In genomic region chr10:72904806-72905205, GRCh38 we compare ENCODE assay signal across 15 cellular contexts.
DNase-seq lines count a peak whose midpoint lies in the region; ATAC-seq and TF ChIP-seq lines count a peak whose summit lies in the region.
"Had no signal": no experiment of that assay in that cellular context is flagged by ENCODE, and none has a peak within 500 bp of the region (broad histone marks: within the 10 kb centered on the region; RNA-seq: fewer than 3 reads in every experiment).

No MANE protein-coding gene starts in this region.

- no peak overlapping the region for H3K4me3 ChIP-seq in GM12865 (ENCODE audit: low read depth, low read length)
- H3K4me3 ChIP-seq: GM23338, MG63, SJSA1 had no signal

- TF ChIP-seq CTCF in GM12865 (IDR thresholded peaks at IDR 0.05; ENCODE audit: insufficient read depth, low read depth, low read length, missing control alignments), result no peak

- DNase-seq in GM12865 (ENCODE audit: low read depth), result peak; percentile 38
- DNase-seq in MV-4-11 (lab: John Stamatoyannopoulos, UW), result peak; percentile 63
- peak; percentile 70 for DNase-seq in OCI-M1 (lab: John Stamatoyannopoulos, UW)
- no peak for DNase-seq in iPS-NIHi7 (ENCODE audit: extremely low spot score)
- no peak for DNase-seq in NCI-H1436 (lab: John Stamatoyannopoulos, UW)
- DNase-seq: BE2C, DMS53, KG1, MG63, NCI-H1694, SW 1271 had no signal

- no peak for ATAC-seq in HG03432 (IDR thresholded peaks at IDR 0.05; ENCODE audit: unreplicated experiment)
- no peak for ATAC-seq in HG02970 (IDR thresholded peaks at IDR 0.05; ENCODE audit: low FRiP score, unreplicated experiment)
- ATAC-seq: GM23338 had no signal

Comparison
In these comparisons a context has a peak if more than half of its experiments do, and no peak if none do; other contexts are left out.
1. DNase-seq: peak in GM12865 (single experiment), MV-4-11 (single experiment) and OCI-M1 (single experiment); none in iPS-NIHi7 (single experiment) and NCI-H1436 (single experiment).